21 cellular contexts compared by ENCODE assay signal in genomic region chr14:105439179-105439578, GRCh38. TPM values are rescaled to one million over a fixed set of nuclear protein-coding genes. Genes with fewer than 3 reads are reported as not detected.
A peak's percentile ranks its signal among the peaks of the same experiment; 100 is the strongest.
DNase-seq lines count a peak whose midpoint lies in the region; ATAC-seq and TF ChIP-seq lines count a peak whose summit lies in the region.
"Had no signal": no experiment of that assay in that cellular context is flagged by ENCODE, and none has a peak within 500 bp of the region (broad histone marks: within the 10 kb centered on the region; RNA-seq: fewer than 3 reads in every experiment).

No MANE protein-coding gene starts in this region.

- H3K9ac ChIP-seq in BLaER1 = no peak overlapping the region

- peaks cover 24% of the 10 kb centered on the region for H3K9me3 ChIP-seq in BLaER1
- H3K9me3 ChIP-seq: A549, Caco-2, HAP-1 had no signal

- ATAC-seq in Right ventricle myocardium inferior (no peak), Right ventricle myocardium superior (ENCODE audit: poor library complexity) (no peak), HG03175 (IDR thresholded peaks at IDR 0.05; ENCODE audit: unreplicated experiment) (no peak)

- peaks cover 70% of the 10 kb centered on the region for H3K4me1 ChIP-seq in BLaER1
- H3K4me1 ChIP-seq: A549, Caco-2, HAP-1 had no signal

- H3K36me3 ChIP-seq in BLaER1 = peaks cover 90% of the 10 kb centered on the region

- POLR2A ChIA-PET in RWPE1 (lab: Yijun Ruan, JAX; ENCODE audit: low non-redundant PET) = no interaction called here

- CTCF ChIA-PET in RWPE1 (lab: Yijun Ruan, JAX) = no interaction called here

- no peak overlapping the region for H3K4me3 ChIP-seq in BLaER1
- H3K4me3 ChIP-seq: A549, HAP-1 had no signal

- in situ Hi-C loops in G401 (cut with HindIII; ENCODE audit: low sequenced_read_pairs) = no loop called here

- peak overlapping the region; percentile 9; the same call in 1 of the 2 replicates for H3K27ac ChIP-seq in BLaER1
- peak overlapping the region; percentile 61 for H3K27ac ChIP-seq in RWPE1
- H3K27ac ChIP-seq: 22Rv1, A549, HL-60 had no signal

- H4K20me1 ChIP-seq in BLaER1 = peaks cover 97% of the 10 kb centered on the region

- H3K27me3 ChIP-seq in BLaER1 = no peaks in the 10 kb centered on the region

- DNase-seq in Right ventricle myocardium inferior (ENCODE audit: missing footprints) (peak; percentile 39), Right ventricle myocardium superior (no peak), RWPE1 (ENCODE audit: low spot score) (no peak), G401 (ENCODE audit: low spot score) (no peak), dedifferentiated amniotic fluid mesenchymal stem cell (ENCODE audit: extremely low spot score) (no peak)
- DNase-seq: C1 segment of cervical spinal cord; Caco-2; CD4-positive, alpha-beta T cell; DMS153; DMS79; GF-D8; Kasumi-1; KG1 had no signal

- no peak overlapping the region for H3K4me2 ChIP-seq in BLaER1
- H3K4me2 ChIP-seq: A549 had no signal

- intact Hi-C loops in Right ventricle myocardium inferior (cut with DNase I) (no loop called here), Right ventricle myocardium superior (cut with DNase I) (no loop called here)

- no peak for TF ChIP-seq CTCF in RWPE1 (conservative IDR thresholded peaks at IDR 0.05; ENCODE audit: low read depth)

RNA-seq across cellular contexts. Expression of gene MTA1, which starts 19.6 kb away (rescaled TPM):
- total RNA-seq in Right ventricle myocardium inferior (192 TPM), Right ventricle myocardium superior (191 TPM)
- total RNA-seq in G401 (2014; rRNA removed; shearing (Covaris generic)) = 44.9 and 55.1 TPM in 2 replicates

RNA-seq across cellular contexts. Expression of gene CRIP2, which starts 35.4 kb away (rescaled TPM):
- total RNA-seq in Right ventricle myocardium inferior = 1,081 TPM
- 1,011 TPM for total RNA-seq in Right ventricle myocardium superior
- 184 and 209 TPM in 2 replicates for total RNA-seq in G401 (2014; rRNA removed; shearing (Covaris generic))

RNA-seq across cellular contexts. Expression of gene TEX22, which starts 40.8 kb away (rescaled TPM):
- total RNA-seq in Right ventricle myocardium inferior (2.4 TPM), Right ventricle myocardium superior (1.9 TPM)
- total RNA-seq in G401 (2014; rRNA removed; shearing (Covaris generic)) = 0.41 and 2.0 TPM in 2 replicates
- total RNA-seq: HT1080 had no signal

RNA-seq across cellular contexts. Expression of gene CRIP1, which starts 47.5 kb away (rescaled TPM):
- total RNA-seq in Right ventricle myocardium inferior = 82.0 TPM
- total RNA-seq in Right ventricle myocardium superior = 71.8 TPM
- 8.6 TPM in 1 of 2 replicates, not detected in the other for total RNA-seq in G401 (2014; rRNA removed; shearing (Covaris generic))
- total RNA-seq: H4 had no signal

RNA-seq across cellular contexts. Expression of gene TEDC1, which starts 51.9 kb away (rescaled TPM):
- total RNA-seq in Right ventricle myocardium inferior (6.4 TPM), Right ventricle myocardium superior (6.2 TPM)
- 67.1 and 89.1 TPM in 2 replicates for total RNA-seq in G401 (2014; rRNA removed; shearing (Covaris generic))
